Comparison of ENCODE assay signal across 25 cellular contexts in genomic region chr11:69316941-69317340, GRCh38. TPM values are rescaled to one million over a fixed set of nuclear protein-coding genes. Genes with fewer than 3 reads are reported as not detected.
DNase-seq lines count a peak whose midpoint lies in the region; ATAC-seq and TF ChIP-seq lines count a peak whose summit lies in the region.
"Had no signal": no experiment of that assay in that cellular context is flagged by ENCODE, and none has a peak within 500 bp of the region (broad histone marks: within the 10 kb centered on the region; RNA-seq: fewer than 3 reads in every experiment).

No MANE protein-coding gene starts in this region.

- H3K79me1 ChIP-seq in neuronal stem cell (ENCODE audit: low read depth, low read length): no peaks in the 10 kb centered on the region

- peak; percentile 13 for DNase-seq in activated CD8-positive, alpha-beta memory T cell treated with anti-CD3 and anti-CD28 coated beads, Interleukin-2, amount 50 U/mL, for 48 hours
- no peak for DNase-seq in activated CD8-positive, alpha-beta memory T cell treated with anti-CD3 and anti-CD28 coated beads, Interleukin-2, amount 10 ng/mL, durations not matched to agents 7 days and 5 days
- no peak for DNase-seq in HFFc6
- peak in 1 of 2 donors; percentile 34 for DNase-seq in ascending aorta (ENCODE audit: low spot score in 2 of 2)
- peak; percentile 46 for DNase-seq in posterior vena cava (ENCODE audit: low spot score)
- DNase-seq in neuronal stem cell (ENCODE audit: low spot score): no peak
- DNase-seq: activated CD4-positive, alpha-beta T cell treated with anti-CD3 and anti-CD28 coated beads, Interleukin-2, amount 50 U/mL, for 1 hour; activated naive CD8-positive, alpha-beta T cell treated with anti-CD3 and anti-CD28 coated beads for 36 hours; cerebellar nuclear complex; COR-L47; KBM-7; mesendoderm; MG63; NCI-H1417; NCI-H345; NCI-H774; psoas muscle; T-helper 9 cell; thyroid gland had no signal

- no peak overlapping the region for H2AK5ac ChIP-seq in neuronal stem cell (ENCODE audit: low read depth, low read length)

- no peak overlapping the region for H4K91ac ChIP-seq in neuronal stem cell (ENCODE audit: low read depth, low read length, poor library complexity)

- H3K4me2 ChIP-seq in neuronal stem cell (ENCODE audit: insufficient read depth, low read length, poor library complexity, severe bottlenecking): no peak overlapping the region
- H3K4me2 ChIP-seq: A549 had no signal

- H3K9me3 Mint-ChIP-seq in activated CD8-positive, alpha-beta memory T cell treated with anti-CD3 and anti-CD28 coated beads, Interleukin-2, amount 10 ng/mL, durations not matched to agents 7 days and 5 days (ENCODE audit: low read depth): no peaks in the 10 kb centered on the region
- H3K9me3 Mint-ChIP-seq in HFFc6: no peaks in the 10 kb centered on the region; the same call in 1 of the 2 replicates
- H3K9me3 Mint-ChIP-seq in stimulated activated memory B cell treated with anti-CD40 and anti-IgM and Interleukin-4, amounts not matched to agents 10 μg/mL and 1 μg/mL and 100 μg/mL, for 72 hours: peaks cover 3% of the 10 kb centered on the region
- H3K9me3 Mint-ChIP-seq: stimulated activated naive CD8-positive, alpha-beta T cell treated with anti-CD3 and anti-CD28 coated beads, Interleukin-15, Interleukin-2, amounts not matched to agents 100 ng/mL and 50 ng/mL, for 24 hours had no signal

- H3K27me3 ChIP-seq in ascending aorta: no peaks in the 10 kb centered on the region
- H3K27me3 ChIP-seq in neuronal stem cell (ENCODE audit: control insufficient read depth in 3 of 3, insufficient read depth in 3 of 3, low read depth in 1 of 3, low read length in 3 of 3): no peaks in the 10 kb centered on the region
- H3K27me3 ChIP-seq: MG63, thyroid gland had no signal

- no peak overlapping the region for H3K14ac ChIP-seq in neuronal stem cell (ENCODE audit: low read length)

- no CpG with 5 or more reads among the region's 4 CpGs for WGBS in neuronal stem cell (ENCODE audit: extremely low coverage in 2 of 2, insufficient read length in 2 of 2, insufficient replicate concordance in 1 of 2), 2 donors

- no peak overlapping the region for H2AFZ ChIP-seq in neuronal stem cell (ENCODE audit: low read length)

- ATAC-seq in activated CD8-positive, alpha-beta memory T cell treated with anti-CD3 and anti-CD28 coated beads, Interleukin-2, amount 10 ng/mL, durations not matched to agents 7 days and 5 days: no peak
- no peak for ATAC-seq in HG02870 (IDR thresholded peaks at IDR 0.05; ENCODE audit: unreplicated experiment)
- no peak for ATAC-seq in stimulated activated memory B cell treated with anti-CD40 and anti-IgM and Interleukin-4, amounts not matched to agents 10 μg/mL and 1 μg/mL and 100 μg/mL, for 72 hours
- ATAC-seq: A549, left lobe of liver, psoas muscle had no signal

- no peaks in the 10 kb centered on the region for H3K27me3 Mint-ChIP-seq in activated CD8-positive, alpha-beta memory T cell treated with anti-CD3 and anti-CD28 coated beads, Interleukin-2, amount 10 ng/mL, durations not matched to agents 7 days and 5 days
- peaks cover 2% of the 10 kb centered on the region; the same call in 1 of the 2 replicates for H3K27me3 Mint-ChIP-seq in HFFc6 (ENCODE audit: insufficient read depth)
- no peaks in the 10 kb centered on the region for H3K27me3 Mint-ChIP-seq in stimulated activated memory B cell treated with anti-CD40 and anti-IgM and Interleukin-4, amounts not matched to agents 10 μg/mL and 1 μg/mL and 100 μg/mL, for 72 hours
- H3K27me3 Mint-ChIP-seq: activated naive CD8-positive, alpha-beta T cell treated with anti-CD3 and anti-CD28 coated beads for 36 hours; stimulated activated naive CD8-positive, alpha-beta T cell treated with anti-CD3 and anti-CD28 coated beads, Interleukin-15, Interleukin-2, amounts not matched to agents 100 ng/mL and 50 ng/mL, for 24 hours had no signal

- H3K9me3 ChIP-seq in ascending aorta (peaks cover 5 to 9% of the 10 kb centered on the region in 2 donors), neuronal stem cell (replicated peaks in 1 of 2; ENCODE audit: control insufficient read depth in 2 of 2, insufficient read depth in 1 of 2, low read depth in 1 of 2, low read length in 2 of 2) (no peaks in the 10 kb centered on the region)
- H3K9me3 ChIP-seq: thyroid gland had no signal

- peak overlapping the region; percentile 52 to 54 for H3K27ac ChIP-seq in ascending aorta
- H3K27ac ChIP-seq in neuronal stem cell (replicated peaks; ENCODE audit: low read length): no peak overlapping the region
- H3K27ac ChIP-seq: A549, psoas muscle, thyroid gland had no signal

- no peak overlapping the region for H2BK5ac ChIP-seq in neuronal stem cell (ENCODE audit: low read length)

- H2BK120ac ChIP-seq in neuronal stem cell (ENCODE audit: low read depth, low read length): no peak overlapping the region

- TF ChIP-seq CTCF in HFFc6 (IDR thresholded peaks at IDR 0.05) (no peak), ascending aorta (IDR thresholded peaks at IDR 0.05) (no peak)

- H3K4me3 ChIP-seq in ascending aorta (no peak overlapping the region), neuronal stem cell (ENCODE audit: low read length in 2 of 2) (no peak overlapping the region)
- H3K4me3 ChIP-seq: A549, MG63, psoas muscle, thyroid gland had no signal

- peaks cover 8 to 20% of the 10 kb centered on the region in 2 donors for H3K4me1 ChIP-seq in ascending aorta
- H3K4me1 ChIP-seq in neuronal stem cell (ENCODE audit: control insufficient read depth in 2 of 2, insufficient read depth in 1 of 2, low read depth in 1 of 2, low read length in 2 of 2): peaks cover 0 to 9% of the 10 kb centered on the region in 2 donors
- H3K4me1 ChIP-seq: psoas muscle had no signal

- H3K18ac ChIP-seq in neuronal stem cell (ENCODE audit: low read length): no peak overlapping the region

- H3K4me1 Mint-ChIP-seq in activated CD8-positive, alpha-beta memory T cell treated with anti-CD3 and anti-CD28 coated beads, Interleukin-2, amount 10 ng/mL, durations not matched to agents 7 days and 5 days: peaks cover 15% of the 10 kb centered on the region
- H3K4me1 Mint-ChIP-seq in HFFc6 (ENCODE audit: low read depth): peaks cover 3% of the 10 kb centered on the region
- H3K4me1 Mint-ChIP-seq in stimulated activated memory B cell treated with anti-CD40 and anti-IgM and Interleukin-4, amounts not matched to agents 10 μg/mL and 1 μg/mL and 100 μg/mL, for 72 hours: peaks cover 7% of the 10 kb centered on the region

- no peaks in the 10 kb centered on the region for H3K36me3 Mint-ChIP-seq in activated CD8-positive, alpha-beta memory T cell treated with anti-CD3 and anti-CD28 coated beads, Interleukin-2, amount 10 ng/mL, durations not matched to agents 7 days and 5 days
- H3K36me3 Mint-ChIP-seq in HFFc6 (ENCODE audit: low read depth): peaks cover 30% of the 10 kb centered on the region
- H3K36me3 Mint-ChIP-seq in stimulated activated memory B cell treated with anti-CD40 and anti-IgM and Interleukin-4, amounts not matched to agents 10 μg/mL and 1 μg/mL and 100 μg/mL, for 72 hours: no peaks in the 10 kb centered on the region

- H3K23ac ChIP-seq in neuronal stem cell (ENCODE audit: low read depth, low read length, poor library complexity): no peak overlapping the region

- H3K4me3 Mint-ChIP-seq in activated CD8-positive, alpha-beta memory T cell treated with anti-CD3 and anti-CD28 coated beads, Interleukin-2, amount 10 ng/mL, durations not matched to agents 7 days and 5 days: no peak overlapping the region
- H3K4me3 Mint-ChIP-seq in HFFc6: peak overlapping the region; percentile 49; the same call in 1 of the 2 replicates
- no peak overlapping the region for H3K4me3 Mint-ChIP-seq in stimulated activated memory B cell treated with anti-CD40 and anti-IgM and Interleukin-4, amounts not matched to agents 10 μg/mL and 1 μg/mL and 100 μg/mL, for 72 hours
- H3K4me3 Mint-ChIP-seq: activated naive CD8-positive, alpha-beta T cell treated with anti-CD3 and anti-CD28 coated beads for 36 hours; stimulated activated naive CD8-positive, alpha-beta T cell treated with anti-CD3 and anti-CD28 coated beads, Interleukin-15, Interleukin-2, amounts not matched to agents 100 ng/mL and 50 ng/mL, for 24 hours had no signal

- CTCF ChIA-PET in activated CD8-positive, alpha-beta memory T cell treated with anti-CD3 and anti-CD28 coated beads, Interleukin-2, amount 10 ng/mL, durations not matched to agents 7 days and 5 days (lab: Charles Lee): interaction anchor here (1.2 kb wide), 1 partner anchor 11 kb away, joined by 3 read pairs; no protein-coding TSS in a partner anchor

- H4K8ac ChIP-seq in neuronal stem cell (ENCODE audit: low read depth, low read length): no peak overlapping the region

- H2BK12ac ChIP-seq in neuronal stem cell (ENCODE audit: low read length): no peak overlapping the region

- no peak overlapping the region for H2BK15ac ChIP-seq in neuronal stem cell (ENCODE audit: low read length)

- intact Hi-C loops in ascending aorta (cut with DNase I) (no loop called here), posterior vena cava (cut with DNase I) (no loop called here)

- no peak overlapping the region for H3K4ac ChIP-seq in neuronal stem cell (ENCODE audit: low read length)

- no peak overlapping the region for H3K27ac Mint-ChIP-seq in activated CD8-positive, alpha-beta memory T cell treated with anti-CD3 and anti-CD28 coated beads, Interleukin-2, amount 10 ng/mL, durations not matched to agents 7 days and 5 days
- H3K27ac Mint-ChIP-seq in HFFc6: no peak overlapping the region
- no peak overlapping the region for H3K27ac Mint-ChIP-seq in stimulated activated memory B cell treated with anti-CD40 and anti-IgM and Interleukin-4, amounts not matched to agents 10 μg/mL and 1 μg/mL and 100 μg/mL, for 72 hours
- H3K27ac Mint-ChIP-seq: stimulated activated naive CD8-positive, alpha-beta T cell treated with anti-CD3 and anti-CD28 coated beads, Interleukin-15, Interleukin-2, amounts not matched to agents 100 ng/mL and 50 ng/mL, for 24 hours had no signal

- no peaks in the 10 kb centered on the region for H3K36me3 ChIP-seq in ascending aorta
- no peaks in the 10 kb centered on the region for H3K36me3 ChIP-seq in neuronal stem cell (replicated peaks in 1 of 2; ENCODE audit: control insufficient read depth in 2 of 2, insufficient read depth in 2 of 2, low read length in 2 of 2)
- H3K36me3 ChIP-seq: thyroid gland had no signal

- H3K9ac ChIP-seq in neuronal stem cell (ENCODE audit: low read depth, low read length, poor library complexity): no peak overlapping the region

RNA-seq across cellular contexts. Expression of gene MYEOV, which starts 23.0 kb away (rescaled TPM):
- total RNA-seq in activated CD8-positive, alpha-beta memory T cell treated with anti-CD3 and anti-CD28 coated beads, Interleukin-2, amount 10 ng/mL, durations not matched to agents 7 days and 5 days: not detected
- total RNA-seq in HFFc6 (2021; fragmentation: NEBNext Ultra II Directional; extraction: Animal tissue kit (Norgen Biotek cat#: 25700)): 10 to 100 TPM; 55.5 to 93.3 (median 79.9) TPM
- total RNA-seq in ascending aorta (not detected), posterior vena cava (under 1 TPM; 0.46 to 0.57 TPM)
- 0.08 TPM for polyA plus RNA-seq in neuronal stem cell (2013, experiment 1 of 2)
- polyA plus RNA-seq in neuronal stem cell (2013, experiment 2 of 2): 0.26 TPM
- total RNA-seq: activated naive CD8-positive, alpha-beta T cell treated with anti-CD3 and anti-CD28 coated beads for 36 hours; myocyte had no signal

Comparison
In these comparisons a context has a peak if more than half of its experiments do, and no peak if none do; other contexts are left out.
1. DNase-seq: peak in activated CD8-positive, alpha-beta memory T cell treated with anti-CD3 and anti-CD28 coated beads, Interleukin-2, amount 50 U/mL, for 48 hours (single experiment) and posterior vena cava (single experiment); none in activated CD8-positive, alpha-beta memory T cell treated with anti-CD3 and anti-CD28 coated beads, Interleukin-2, amount 10 ng/mL, durations not matched to agents 7 days and 5 days (single experiment), HFFc6 (single experiment) and neuronal stem cell (single experiment).
2. RNA of gene MYEOV, which starts 23.0 kb away (total RNA-seq): 55.5 to 93.3 TPM in HFFc6; 0.46 to 0.57 TPM in posterior vena cava, not detected in activated CD8-positive, alpha-beta memory T cell treated with anti-CD3 and anti-CD28 coated beads, Interleukin-2, amount 10 ng/mL, durations not matched to agents 7 days and 5 days and not detected in ascending aorta (single experiment); every median in the first group is over 10 times any median in the second.